In the genomic region with DNA sequence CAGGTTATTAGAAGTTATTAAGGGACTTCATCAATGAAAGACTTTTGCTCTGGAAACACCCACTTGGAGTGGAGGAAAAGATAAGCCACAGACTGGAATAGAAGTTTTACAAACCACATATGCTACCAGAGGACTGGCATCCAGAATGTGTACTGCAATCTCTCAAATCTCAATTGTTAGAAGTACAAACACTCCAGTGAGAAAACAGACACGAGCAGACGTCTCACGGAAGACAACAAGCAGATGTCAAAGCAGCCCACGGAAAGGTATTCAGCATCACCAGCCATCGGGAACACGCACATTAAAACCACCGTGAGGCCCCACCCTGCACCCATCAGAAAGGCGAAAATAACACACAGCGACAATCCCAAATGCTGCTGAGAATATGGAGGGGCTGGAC, we compare ENCODE assay signal across 5 cellular contexts.
"Had no signal": no experiment of that assay in that cellular context is flagged by ENCODE, and none has a peak within 500 bp of the region (broad histone marks: within the 10 kb centered on the region; RNA-seq: fewer than 3 reads in every experiment).

No MANE protein-coding gene starts in this region.

- H3K4me1 Mint-ChIP-seq: GM23338 had no signal

- H2AFZ ChIP-seq: GM23338 had no signal

- H3K4me3 Mint-ChIP-seq: GM23338, H9 had no signal

- DNase-seq: H9, HCEC 1CT, IMR-90 had no signal

- H3K27ac Mint-ChIP-seq: GM23338, H9 had no signal

- H3K4me2 ChIP-seq: GM23338 had no signal

- H3K4me3 ChIP-seq: GM23338, K562 had no signal
